29 cellular contexts compared by ENCODE assay signal in genomic region chr6:90715093-90715655, GRCh38.
DNase-seq lines count a peak whose midpoint lies in the region; ATAC-seq and TF ChIP-seq lines count a peak whose summit lies in the region.
"Had no signal": no experiment of that assay in that cellular context is flagged by ENCODE, and none has a peak within 500 bp of the region (broad histone marks: within the 10 kb centered on the region; RNA-seq: fewer than 3 reads in every experiment).

No MANE protein-coding gene starts in this region.

- ATAC-seq in SK-N-SH treated with all-trans-retinoic acid at 6 μM for 48 hours = peak; percentile 75
- peak; percentile 92 for ATAC-seq in omental fat pad (ENCODE audit: low FRiP score)
- ATAC-seq: sciatic nerve; stimulated activated naive CD8-positive, alpha-beta T cell treated with anti-CD3 and anti-CD28 coated beads, Interleukin-15, Interleukin-2, amounts not matched to agents 100 U/mL and 50 U/mL, for 24 hours; WTC11 had no signal

- H3K9me3 ChIP-seq in adrenal gland (replicated peaks in 1 of 3) = no peaks in the 10 kb centered on the region
- H3K9me3 ChIP-seq: left ventricle myocardium inferior, thoracic aorta, vagina had no signal

- TF ChIP-seq CTCF in fibroblast of pulmonary artery (IDR thresholded peaks at IDR 0.05; ENCODE audit: low read length, missing control alignments) = no peak
- TF ChIP-seq CTCF in omental fat pad (IDR thresholded peaks at IDR 0.05) = no peak
- TF ChIP-seq CTCF in adrenal gland (IDR thresholded peaks at IDR 0.05) = no peak

- H3K27ac ChIP-seq in adrenal gland = no peak overlapping the region
- H3K27ac ChIP-seq: dorsolateral prefrontal cortex, GM23248, left ventricle myocardium inferior, thoracic aorta, vagina had no signal

- H3K4me1 ChIP-seq in adrenal gland (replicated peaks in 1 of 2) = no peaks in the 10 kb centered on the region
- H3K4me1 ChIP-seq: left ventricle myocardium inferior, vagina had no signal

- DNase-seq in HS-5 (ENCODE audit: low read depth) (peak; percentile 56), fibroblast of pulmonary artery (ENCODE audit: low read depth) (peak; percentile 22), omental fat pad (ENCODE audit: low spot score) (no peak), 8988T (no peak), AG20443 (ENCODE audit: low spot score) (no peak), D341Med (ENCODE audit: low spot score) (no peak), adrenal gland (no peak)
- DNase-seq: activated CD4-positive, alpha-beta T cell treated with anti-CD3 and anti-CD28 coated beads, Interleukin-2, amount 50 U/mL, for 1 hour; aorta; dorsolateral prefrontal cortex; EL; GM23248; HFFc6; hippocampal formation; immature natural killer cell; left ventricle myocardium inferior; NCI-H1048; NCI-H1694 treated with DMSO at 0.1 percent for 48 hours; NCI-H2171; NCI-H526 treated with DMSO at 0.1 percent for 48 hours; RPMI8226; stimulated activated CD4-positive, alpha-beta T cell treated with anti-CD3 and anti-CD28 coated beads, Interleukin-15, amount 100 ng/mL, for 24 hours; stimulated activated naive CD8-positive, alpha-beta T cell treated with anti-CD3 and anti-CD28 coated beads, Interleukin-15, Interleukin-2, amounts not matched to agents 100 U/mL and 50 U/mL, for 24 hours; T-helper 9 cell had no signal

- no peaks in the 10 kb centered on the region for H3K27me3 ChIP-seq in adrenal gland
- H3K27me3 ChIP-seq: vagina had no signal

- no peaks in the 10 kb centered on the region for H3K36me3 ChIP-seq in adrenal gland (replicated peaks in 1 of 2)
- H3K36me3 ChIP-seq: left ventricle myocardium inferior, thoracic aorta, vagina had no signal

- WGBS in adrenal gland, 4 donors = 80 to 85% (median 81%) methylated on average over 13 of the region's 13 CpGs

- H3K4me3 ChIP-seq in fibroblast of pulmonary artery (replicated peaks; ENCODE audit: low read depth, low read length) = no peak overlapping the region
- no peak overlapping the region for H3K4me3 ChIP-seq in adrenal gland
- H3K4me3 ChIP-seq: GM23248, left ventricle myocardium inferior, thoracic aorta, vagina had no signal

- TF ChIP-seq POLR2A in adrenal gland (IDR thresholded peaks at IDR 0.05) = no peak

- intact Hi-C loops in adrenal gland (cut with DNase I) = no loop called here

TF ChIP-seq in SK-N-SH treated with all-trans-retinoic acid at 6 μM for 48 hours, 23 proteins besides CTCF, POLR2A, EP300 and RAD21:
- TF ChIP-seq ZC3H10 (CRISPR knock-in tag; IDR thresholded peaks at IDR 0.05) (no peak), ESRRG (CRISPR knock-in tag; IDR thresholded peaks at IDR 0.05) (no peak), CSDC2 (CRISPR knock-in tag; IDR thresholded peaks at IDR 0.05) (no peak), TCF4 (CRISPR knock-in tag; IDR thresholded peaks at IDR 0.05; ENCODE audit: borderline replicate concordance) (no peak), SNAI2 (CRISPR knock-in tag; IDR thresholded peaks at IDR 0.05) (no peak), GLIS3 (CRISPR knock-in tag; IDR thresholded peaks at IDR 0.05) (no peak), PATZ1 (CRISPR knock-in tag; IDR thresholded peaks at IDR 0.05; ENCODE audit: borderline replicate concordance) (no peak), TOX (CRISPR knock-in tag; IDR thresholded peaks at IDR 0.05; ENCODE audit: borderline replicate concordance) (no peak), ZNF8 (CRISPR knock-in tag; IDR thresholded peaks at IDR 0.05) (no peak), ZFP30 (CRISPR knock-in tag; IDR thresholded peaks at IDR 0.05) (no peak), ISL1 (CRISPR knock-in tag; IDR thresholded peaks at IDR 0.05) (no peak), ZNF70 (CRISPR knock-in tag; IDR thresholded peaks at IDR 0.05) (no peak), ARNTL (CRISPR knock-in tag; IDR thresholded peaks at IDR 0.05; ENCODE audit: borderline replicate concordance, low read depth) (no peak)
- TF ChIP-seq, protein P1, sequence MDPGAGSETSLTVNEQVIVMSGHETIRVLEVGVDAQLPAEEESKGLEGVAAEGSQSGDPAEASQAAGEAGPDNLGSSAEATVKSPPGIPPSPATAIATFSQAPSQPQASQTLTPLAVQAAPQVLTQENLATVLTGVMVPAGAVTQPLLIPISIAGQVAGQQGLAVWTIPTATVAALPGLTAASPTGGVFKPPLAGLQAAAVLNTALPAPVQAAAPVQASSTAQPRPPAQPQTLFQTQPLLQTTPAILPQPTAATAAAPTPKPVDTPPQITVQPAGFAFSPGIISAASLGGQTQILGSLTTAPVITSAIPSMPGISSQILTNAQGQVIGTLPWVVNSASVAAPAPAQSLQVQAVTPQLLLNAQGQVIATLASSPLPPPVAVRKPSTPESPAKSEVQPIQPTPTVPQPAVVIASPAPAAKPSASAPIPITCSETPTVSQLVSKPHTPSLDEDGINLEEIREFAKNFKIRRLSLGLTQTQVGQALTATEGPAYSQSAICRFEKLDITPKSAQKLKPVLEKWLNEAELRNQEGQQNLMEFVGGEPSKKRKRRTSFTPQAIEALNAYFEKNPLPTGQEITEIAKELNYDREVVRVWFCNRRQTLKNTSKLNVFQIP (CRISPR knock-in tag; IDR thresholded peaks at IDR 0.05; ENCODE audit: borderline replicate concordance, low read depth) = no peak

Comparison
In these comparisons a context has a peak if more than half of its experiments do, and no peak if none do; other contexts are left out.
1. DNase-seq: peak in HS-5 (single experiment) and fibroblast of pulmonary artery (single experiment); none in omental fat pad (single experiment), 8988T (single experiment), AG20443 (single experiment), D341Med (single experiment) and adrenal gland (0 of 7).